ENCODE assay signal across 8 cellular contexts in genomic region chr3:47781326-47781684, GRCh38. TPM values are rescaled to one million over a fixed set of nuclear protein-coding genes. Genes with fewer than 3 reads are reported as not detected.
DNase-seq lines count a peak whose midpoint lies in the region; ATAC-seq, FAIRE-seq and TF ChIP-seq lines count a peak whose summit lies in the region.

No MANE protein-coding gene starts in this region.

- POLR2A ChIA-PET in AG04449 (lab: Yijun Ruan, JAX): no interaction called here

- no peaks in the 10 kb centered on the region for H3K27me3 ChIP-seq in body of pancreas

- H3K9me3 ChIP-seq in body of pancreas: no peaks in the 10 kb centered on the region

- WGBS in body of pancreas, 2 donors: 1% methylated on average over 37 of the region's 37 CpGs; no CpG with 5 or more reads in 1 of the 2 donors

- ATAC-seq in GM18868 (IDR thresholded peaks at IDR 0.05; ENCODE audit: unreplicated experiment): peak; percentile 24
- peak; percentile 34 for ATAC-seq in HG03280 (IDR thresholded peaks at IDR 0.05; ENCODE audit: unreplicated experiment)
- peak; percentile 45 for ATAC-seq in body of pancreas

- DNase-seq in AG04449 (ENCODE audit: low read depth, low spot score): no peak
- peak; percentile 77 for DNase-seq in T-helper 2 cell treated with Interferon-gamma antibody and Interleukin-4, amounts not matched to agents 5 μg/mL and 100 μg/mL, for 36 hours (ENCODE audit: low spot score)
- DNase-seq in body of pancreas: peak; percentile 51 to 70 (median 64)
- DNase-seq in immature natural killer cell: peak; percentile 68 to 69 (median 69)
- DNase-seq in stimulated activated CD4-positive, alpha-beta T cell treated with anti-CD3 and anti-CD28 coated beads, Interleukin-12 subunit alpha, Interleukin-12 subunit beta, amount 100 ng/mL, for 48 hours (ENCODE audit: low read depth in 2 of 3, low spot score in 1 of 3): peak in 2 of 3 donors; percentile 42 to 62
- no peak for DNase-seq in D721Med (ENCODE audit: insufficient read length, low spot score)

- H3K4me3 ChIP-seq in AG04449 (ENCODE audit: low read depth, low read length) (peak overlapping the region; percentile 91), body of pancreas (peak overlapping the region; percentile 58 to 80)

- peaks cover 7% of the 10 kb centered on the region for H3K36me3 Mint-ChIP-seq in T-helper 2 cell treated with Interferon-gamma antibody and Interleukin-4, amounts not matched to agents 5 μg/mL and 100 μg/mL, for 36 hours (ENCODE audit: low read depth)
- no peaks in the 10 kb centered on the region for H3K36me3 Mint-ChIP-seq in immature natural killer cell

- H3K9me3 Mint-ChIP-seq in T-helper 2 cell treated with Interferon-gamma antibody and Interleukin-4, amounts not matched to agents 5 μg/mL and 100 μg/mL, for 36 hours: no peaks in the 10 kb centered on the region
- H3K9me3 Mint-ChIP-seq in immature natural killer cell: no peaks in the 10 kb centered on the region

- intact Hi-C loops in body of pancreas (cut with DNase I): no loop called here

- H3K4me1 ChIP-seq in body of pancreas: peaks cover 24% of the 10 kb centered on the region

- peak overlapping the region; percentile 92 for H3K27ac Mint-ChIP-seq in T-helper 2 cell treated with Interferon-gamma antibody and Interleukin-4, amounts not matched to agents 5 μg/mL and 100 μg/mL, for 36 hours
- H3K27ac Mint-ChIP-seq in immature natural killer cell: peak overlapping the region; percentile 94 to 100 (median 96)

- TF ChIP-seq CTCF in AG04449 (IDR thresholded peaks at IDR 0.05; ENCODE audit: insufficient read depth, low read length, missing control alignments) (no peak), body of pancreas (IDR thresholded peaks at IDR 0.05) (no peak), D721Med (IDR thresholded peaks at IDR 0.05; ENCODE audit: insufficient read depth, missing control alignments) (no peak)

- peaks cover 2% of the 10 kb centered on the region for H3K27me3 Mint-ChIP-seq in T-helper 2 cell treated with Interferon-gamma antibody and Interleukin-4, amounts not matched to agents 5 μg/mL and 100 μg/mL, for 36 hours (ENCODE audit: low read depth)
- peaks cover 7 to 12% (median 9%) of the 10 kb centered on the region in 3 donors for H3K27me3 Mint-ChIP-seq in immature natural killer cell (ENCODE audit: low read depth in 3 of 3)

- CTCF ChIA-PET in AG04449 (lab: Yijun Ruan, JAX): interaction anchor here (0.7 to 1.4 kb wide), 3 partner anchors 9 to 268 kb away, joined by 3 read pairs; partner anchors contain the start of gene ELP6

- no peaks in the 10 kb centered on the region for H3K36me3 ChIP-seq in body of pancreas (replicated peaks in 1 of 2; ENCODE audit: insufficient read depth in 1 of 2, low read depth in 2 of 2)

- TF ChIP-seq POLR2A in body of pancreas (IDR thresholded peaks at IDR 0.05): no peak

- peaks cover 25% of the 10 kb centered on the region for H3K4me1 Mint-ChIP-seq in T-helper 2 cell treated with Interferon-gamma antibody and Interleukin-4, amounts not matched to agents 5 μg/mL and 100 μg/mL, for 36 hours (ENCODE audit: low read depth)
- H3K4me1 Mint-ChIP-seq in immature natural killer cell: peaks cover 32 to 34% of the 10 kb centered on the region in 2 donors

- no peak for FAIRE-seq in D721Med (lab: Jason Lieb, UNC)

- H3K27ac ChIP-seq in body of pancreas: peak overlapping the region; percentile 93 to 98 (median 95)

- H3K4me3 Mint-ChIP-seq in T-helper 2 cell treated with Interferon-gamma antibody and Interleukin-4, amounts not matched to agents 5 μg/mL and 100 μg/mL, for 36 hours: peak overlapping the region; percentile 92
- peak overlapping the region; percentile 90 to 96 (median 92) for H3K4me3 Mint-ChIP-seq in immature natural killer cell

RNA-seq across cellular contexts. Expression of gene SMARCC1, which starts 0.4 kb away (rescaled TPM):
- 10 to 100 TPM; 25.9 to 34.3 TPM for total RNA-seq in body of pancreas
- polyA plus RNA-seq in immature natural killer cell: 10 to 100 TPM; 28.4 to 85.4 (median 54.3) TPM

RNA-seq across cellular contexts. Expression of gene DHX30, which starts 21.6 kb away (rescaled TPM):
- total RNA-seq in body of pancreas: 10 to 100 TPM; 28.3 to 50.4 TPM
- polyA plus RNA-seq in immature natural killer cell: 10 to 100 TPM; 23.2 to 44.4 (median 28.0) TPM

Comparison
In these comparisons a context has a peak if more than half of its experiments do, and no peak if none do; other contexts are left out.
1. DNase-seq: peak in T-helper 2 cell treated with Interferon-gamma antibody and Interleukin-4, amounts not matched to agents 5 μg/mL and 100 μg/mL, for 36 hours (single experiment), body of pancreas (4 of 4), immature natural killer cell (3 of 3) and stimulated activated CD4-positive, alpha-beta T cell treated with anti-CD3 and anti-CD28 coated beads, Interleukin-12 subunit alpha, Interleukin-12 subunit beta, amount 100 ng/mL, for 48 hours (2 of 3); none in AG04449 (single experiment) and D721Med (single experiment).
2. Peak in every context shown above with its lines, with median percentiles within 50 percentile points of each other: ATAC-seq.